In genomic region chr21:15206514-15206913, GRCh38 we compare ENCODE assay signal across 14 cellular contexts.
DNase-seq lines count a peak whose midpoint lies in the region; ATAC-seq and TF ChIP-seq lines count a peak whose summit lies in the region.
"Had no signal": no experiment of that assay in that cellular context is flagged by ENCODE, and none has a peak within 500 bp of the region (broad histone marks: within the 10 kb centered on the region; RNA-seq: fewer than 3 reads in every experiment).

No MANE protein-coding gene starts in this region.

- no peak for DNase-seq in left cardiac atrium
- DNase-seq in cardiac septum (ENCODE audit: low spot score) = no peak
- peak; percentile 57 to 93 for DNase-seq in NOMO-1 (lab: John Stamatoyannopoulos, UW; ENCODE audit: unreplicated experiment in 2 of 2)
- DNase-seq in NCI-H774 (lab: John Stamatoyannopoulos, UW) = no peak
- no peak for DNase-seq in activated gamma-delta T cell (lab: John Stamatoyannopoulos, UW)
- DNase-seq in stimulated activated CD8-positive, alpha-beta memory T cell treated with anti-CD3 and anti-CD28 coated beads, Interleukin-4, amount 100 ng/mL, for 48 hours = no peak
- DNase-seq: activated naive CD8-positive, alpha-beta T cell treated with anti-CD3 and anti-CD28 coated beads, Interleukin-2, amount 10 ng/mL, durations not matched to agents 7 days and 5 days; DMS79; dorsolateral prefrontal cortex; mesendoderm; retina; Right ventricle myocardium superior had no signal

- ATAC-seq in left cardiac atrium = peak; percentile 7 to 31
- peak; percentile 88 for ATAC-seq in HG02759 (IDR thresholded peaks at IDR 0.05; ENCODE audit: unreplicated experiment)
- ATAC-seq in SK-N-SH treated with all-trans-retinoic acid at 6 μM for 48 hours = no peak

- intact Hi-C loops in left cardiac atrium (cut with DNase I) = no loop called here
- intact Hi-C loops in cardiac septum (cut with DNase I) = no loop called here

TF ChIP-seq in SK-N-SH treated with all-trans-retinoic acid at 6 μM for 48 hours, 23 proteins besides CTCF, POLR2A, EP300 and RAD21:
- TF ChIP-seq ZC3H10 (CRISPR knock-in tag; IDR thresholded peaks at IDR 0.05) (no peak), ISL1 (CRISPR knock-in tag; IDR thresholded peaks at IDR 0.05) (no peak), BACH2 (CRISPR knock-in tag; IDR thresholded peaks at IDR 0.05; ENCODE audit: borderline replicate concordance) (no peak), ARNTL (CRISPR knock-in tag; IDR thresholded peaks at IDR 0.05; ENCODE audit: borderline replicate concordance, low read depth) (no peak), PATZ1 (CRISPR knock-in tag; IDR thresholded peaks at IDR 0.05; ENCODE audit: borderline replicate concordance) (no peak), TCF4 (CRISPR knock-in tag; IDR thresholded peaks at IDR 0.05; ENCODE audit: borderline replicate concordance) (no peak), ZFP30 (CRISPR knock-in tag; IDR thresholded peaks at IDR 0.05) (no peak), ESRRG (CRISPR knock-in tag; IDR thresholded peaks at IDR 0.05) (no peak), CSRNP3 (CRISPR knock-in tag; IDR thresholded peaks at IDR 0.05) (no peak), OSR1 (CRISPR knock-in tag; IDR thresholded peaks at IDR 0.05) (no peak), ZNF70 (CRISPR knock-in tag; IDR thresholded peaks at IDR 0.05) (no peak)

Comparison
In these comparisons a context has a peak if more than half of its experiments do, and no peak if none do; other contexts are left out.
1. DNase-seq: peak in NOMO-1 (2 of 2); none in left cardiac atrium (single experiment), cardiac septum (single experiment), NCI-H774 (single experiment), activated gamma-delta T cell (single experiment) and stimulated activated CD8-positive, alpha-beta memory T cell treated with anti-CD3 and anti-CD28 coated beads, Interleukin-4, amount 100 ng/mL, for 48 hours (single experiment).